Comparison of ENCODE assay signal across 14 cellular contexts in the genomic region with DNA sequence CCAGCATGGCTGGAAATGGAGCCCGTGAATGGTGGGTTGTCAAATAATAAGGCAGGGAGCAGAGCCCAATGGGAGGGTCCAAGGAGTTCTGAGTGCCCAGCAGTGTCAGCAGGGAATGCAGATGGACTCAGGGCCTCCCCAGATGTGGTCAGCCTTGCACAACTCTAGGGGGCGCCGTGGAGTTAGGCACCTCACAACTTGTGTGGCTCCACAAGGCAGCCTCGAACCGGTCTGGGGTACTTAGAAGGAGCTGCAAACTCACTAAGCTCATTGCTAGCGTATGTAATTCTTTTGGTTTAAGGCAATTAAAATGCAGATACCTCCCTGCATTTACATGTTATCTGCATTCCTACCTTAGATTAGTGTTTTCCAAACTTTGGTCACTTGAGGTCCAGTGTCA. TPM values are rescaled to one million over a fixed set of nuclear protein-coding genes. Genes with fewer than 3 reads are reported as not detected.
DNase-seq lines count a peak whose midpoint lies in the region; ATAC-seq, FAIRE-seq and TF ChIP-seq lines count a peak whose summit lies in the region.
"Had no signal": no experiment of that assay in that cellular context is flagged by ENCODE, and none has a peak within 500 bp of the region (broad histone marks: within the 10 kb centered on the region; RNA-seq: fewer than 3 reads in every experiment).

No MANE protein-coding gene starts in this region.

- no peak for FAIRE-seq in H1 (lab: Jason Lieb, UNC)
- FAIRE-seq in frontal cortex (lab: Jason Lieb, UNC): no peak
- FAIRE-seq: HTR-8/SVneo had no signal

- no peak overlapping the region for H2BK5ac ChIP-seq in H1 (ENCODE audit: low read depth, low read length)

- H3K4me3 ChIP-seq in NB4 (ENCODE audit: low read depth, low read length) (no peak overlapping the region), H1 (ENCODE audit: extremely low read depth in 1 of 4, insufficient read depth in 2 of 4, low read depth in 3 of 4, low read length in 4 of 4) (no peak overlapping the region), smooth muscle cell (no peak overlapping the region)
- H3K4me3 ChIP-seq in CD8-positive, alpha-beta memory T cell (ENCODE audit: low read length): no peak overlapping the region

- H3K23me2 ChIP-seq in H1 (ENCODE audit: low read depth, low read length): no peaks in the 10 kb centered on the region

- H4K5ac ChIP-seq in H1 (ENCODE audit: insufficient read length, low read depth, low read length): no peak overlapping the region

- POLR2A ChIA-PET in activated CD4-positive, alpha-beta T cell treated with anti-CD3 and anti-CD28 coated beads for 36 hours (lab: Charles Lee): no interaction called here
- POLR2A ChIA-PET in H1 (lab: Charles Lee; ENCODE audit: partially characterized antibody): interaction anchor here (0.7 kb wide), 1 partner anchor 613 kb away, joined by 3 read pairs; no protein-coding TSS in a partner anchor
- POLR2A ChIA-PET in CD8-positive, alpha-beta memory T cell (lab: Charles Lee): no interaction called here

- peak in 1 of 2 experiments; percentile 33; a peak in 2 of 4 replicates for TF ChIP-seq RAD21 in H1 (IDR thresholded peaks at IDR 0.05 in 1 of 2, conservative IDR thresholded peaks at IDR 0.05 in 1 of 2; ENCODE audit: low read depth in 2 of 2, low read length in 2 of 2)

- H3K4me2 ChIP-seq in H1 (ENCODE audit: insufficient read depth in 1 of 2, low read depth in 2 of 2, low read length in 2 of 2) (no peak overlapping the region), smooth muscle cell (no peak overlapping the region)

- no peaks in the 10 kb centered on the region for H3K36me3 ChIP-seq in H1 (ENCODE audit: control insufficient read depth in 2 of 4, insufficient read depth in 4 of 4, low read length in 3 of 4)
- no peaks in the 10 kb centered on the region for H3K36me3 ChIP-seq in smooth muscle cell (ENCODE audit: low read depth)
- no peaks in the 10 kb centered on the region for H3K36me3 ChIP-seq in CD8-positive, alpha-beta memory T cell (ENCODE audit: insufficient read depth, low read length)

- H3K27me3 Mint-ChIP-seq in activated CD4-positive, alpha-beta T cell treated with anti-CD3 and anti-CD28 coated beads for 36 hours: no peaks in the 10 kb centered on the region
- no peaks in the 10 kb centered on the region for H3K27me3 Mint-ChIP-seq in CD8-positive, alpha-beta memory T cell
- H3K27me3 Mint-ChIP-seq: effector memory CD8-positive, alpha-beta T cell had no signal

- no peaks in the 10 kb centered on the region for H3K9me3 Mint-ChIP-seq in activated CD4-positive, alpha-beta T cell treated with anti-CD3 and anti-CD28 coated beads for 36 hours (ENCODE audit: low read depth)
- no peaks in the 10 kb centered on the region for H3K9me3 Mint-ChIP-seq in CD8-positive, alpha-beta memory T cell
- H3K9me3 Mint-ChIP-seq: effector memory CD8-positive, alpha-beta T cell had no signal

- H4K91ac ChIP-seq in H1 (replicated peaks; ENCODE audit: insufficient read length, low read length): no peak overlapping the region

- H2BK15ac ChIP-seq in H1 (ENCODE audit: low read length): no peak overlapping the region

- H3K4me1 Mint-ChIP-seq in activated CD4-positive, alpha-beta T cell treated with anti-CD3 and anti-CD28 coated beads for 36 hours: peaks cover 7% of the 10 kb centered on the region
- peaks cover 3 to 7% (median 4%) of the 10 kb centered on the region in 3 donors for H3K4me1 Mint-ChIP-seq in CD8-positive, alpha-beta memory T cell

- no peak overlapping the region for H2BK12ac ChIP-seq in H1 (ENCODE audit: low read depth, low read length)

- H3K23ac ChIP-seq in H1 (ENCODE audit: insufficient read length): no peak overlapping the region

- no peak overlapping the region for H2AFZ ChIP-seq in H1 (ENCODE audit: low read length)
- H2AFZ ChIP-seq in smooth muscle cell (ENCODE audit: low read depth): no peak overlapping the region

- H2BK120ac ChIP-seq in H1 (replicated peaks; ENCODE audit: low read depth, low read length): no peak overlapping the region

- H3K27me3 ChIP-seq in H1 (replicated peaks in 1 of 4; ENCODE audit: control insufficient read depth in 3 of 4, extremely low read depth in 1 of 4, insufficient read depth in 3 of 4, low read length in 3 of 4) (peaks cover 0 to 2% (median 0%) of the 10 kb centered on the region in 4 experiments; a peak in 1 of 7 replicates), smooth muscle cell (ENCODE audit: low read depth) (no peaks in the 10 kb centered on the region)
- H3K27me3 ChIP-seq in CD8-positive, alpha-beta memory T cell (ENCODE audit: insufficient read depth, low read length, poor library complexity, severe bottlenecking): no peaks in the 10 kb centered on the region

- no peak overlapping the region for H3K27ac Mint-ChIP-seq in activated CD4-positive, alpha-beta T cell treated with anti-CD3 and anti-CD28 coated beads for 36 hours
- no peak overlapping the region for H3K27ac Mint-ChIP-seq in CD8-positive, alpha-beta memory T cell

- no peak for ATAC-seq in activated CD4-positive, alpha-beta T cell treated with anti-CD3 and anti-CD28 coated beads for 36 hours

- no peaks in the 10 kb centered on the region for H3K79me1 ChIP-seq in H1 (ENCODE audit: low read depth, low read length)

- peak; percentile 53 for TF ChIP-seq CTCF in NB4 (IDR thresholded peaks at IDR 0.05; ENCODE audit: low read depth, low read length)
- TF ChIP-seq CTCF in H1 (IDR thresholded peaks at IDR 0.05; ENCODE audit: control extremely low read depth in 1 of 3, insufficient read depth in 1 of 3, low read depth in 1 of 3, low read length in 3 of 3): peak; percentile 34 to 66 (median 60)
- peak; percentile 20 for TF ChIP-seq CTCF in smooth muscle cell (IDR thresholded peaks at IDR 0.05; ENCODE audit: borderline replicate concordance, insufficient read depth, poor library complexity, severe bottlenecking)

- H3K79me2 ChIP-seq in H1 (ENCODE audit: control insufficient read depth in 1 of 2, insufficient read depth in 2 of 2, low read length in 2 of 2) (no peaks in the 10 kb centered on the region), smooth muscle cell (ENCODE audit: low read depth) (no peaks in the 10 kb centered on the region)

- H3K9me3 ChIP-seq in H1 (ENCODE audit: insufficient read depth in 2 of 2, low read depth in 1 of 2, low read length in 1 of 2) (no peaks in the 10 kb centered on the region), smooth muscle cell (replicated peaks; ENCODE audit: low read depth) (no peaks in the 10 kb centered on the region)
- no peaks in the 10 kb centered on the region for H3K9me3 ChIP-seq in CD8-positive, alpha-beta memory T cell (ENCODE audit: low read length)

- peaks cover 0 to 3% of the 10 kb centered on the region in 2 experiments for H4K20me1 ChIP-seq in H1 (replicated peaks in 1 of 2; ENCODE audit: control insufficient read depth in 1 of 2, insufficient read depth in 2 of 2, low read length in 2 of 2)
- H4K20me1 ChIP-seq in smooth muscle cell (ENCODE audit: low read depth): no peaks in the 10 kb centered on the region

- H3K36me3 Mint-ChIP-seq in activated CD4-positive, alpha-beta T cell treated with anti-CD3 and anti-CD28 coated beads for 36 hours (ENCODE audit: low read depth): peaks cover 81% of the 10 kb centered on the region
- peaks cover 0 to 4% (median 1%) of the 10 kb centered on the region in 3 donors for H3K36me3 Mint-ChIP-seq in CD8-positive, alpha-beta memory T cell

- intact Hi-C loops in activated CD4-positive, alpha-beta T cell treated with anti-CD3 and anti-CD28 coated beads for 36 hours (cut with DNase I, micrococcal nuclease): no loop called here

- no peak overlapping the region for H3K4me3 Mint-ChIP-seq in activated CD4-positive, alpha-beta T cell treated with anti-CD3 and anti-CD28 coated beads for 36 hours
- H3K4me3 Mint-ChIP-seq in CD8-positive, alpha-beta memory T cell: no peak overlapping the region
- H3K4me3 Mint-ChIP-seq: effector memory CD8-positive, alpha-beta T cell had no signal

- H4K8ac ChIP-seq in H1 (ENCODE audit: extremely low read depth, insufficient read depth, low read length): no peak overlapping the region

- no peak overlapping the region for H3K18ac ChIP-seq in H1 (ENCODE audit: extremely low read depth, low read length)

- CTCF ChIA-PET in activated CD4-positive, alpha-beta T cell treated with anti-CD3 and anti-CD28 coated beads for 36 hours (lab: Charles Lee): interaction anchor here (0.6 to 2.8 kb wide), 5 partner anchors 9 to 96 kb away, joined by 3 to 13 read pairs (median 4); a partner anchor contains a TSS
- CTCF ChIA-PET in H1 (lab: Charles Lee; ENCODE audit: partially characterized antibody): interaction anchor here (0.5 to 10.2 kb wide), 13 partner anchors 10 to 1360 kb away, joined by 3 to 52 read pairs (median 3); a partner anchor contains a TSS
- CTCF ChIA-PET in CD8-positive, alpha-beta memory T cell (lab: Charles Lee): no interaction called here

- no peak overlapping the region for H2AK5ac ChIP-seq in H1 (ENCODE audit: low read depth, low read length)

- 69% methylated on average over 6 of the region's 6 CpGs; no CpG with 5 or more reads in 1 of the 2 experiments for WGBS in H1 (ENCODE audit: extremely low coverage in 1 of 2, insufficient coverage in 1 of 2, insufficient read length in 1 of 2, insufficient replicate concordance in 2 of 2, low coverage in 1 of 2, low lambda C conversion rate in 2 of 2, missing lambda C conversion rate in 1 of 2), 2 experiments
- WGBS in smooth muscle cell (ENCODE audit: low lambda C conversion rate): 76% methylated on average over 6 of the region's 6 CpGs

- peak; percentile 47 for DNase-seq in activated CD4-positive, alpha-beta T cell treated with anti-CD3 and anti-CD28 coated beads for 36 hours
- DNase-seq in activated CD4-positive, alpha-beta T cell treated with anti-CD3 and anti-CD28 coated beads, Interleukin-2, amount 50 U/mL, for 48 hours: no peak
- DNase-seq in NB4 (ENCODE audit: low read depth) (peak; percentile 44), H1 (ENCODE audit: low read depth in 1 of 2, low spot score in 2 of 2) (no peak), smooth muscle cell (lab: John Stamatoyannopoulos, UW; ENCODE audit: unreplicated experiment) (no peak), frontal cortex (ENCODE audit: low spot score in 2 of 2) (no peak), mucosa of gallbladder (ENCODE audit: low spot score) (no peak)
- DNase-seq in CD8-positive, alpha-beta memory T cell: no peak
- DNase-seq: 8988T; effector memory CD8-positive, alpha-beta T cell; NCI-H1417 treated with DMSO at 0.1 percent for 48 hours; NCI-H82; stimulated activated CD4-positive, alpha-beta T cell treated with anti-CD3 and anti-CD28 coated beads, Interleukin-12 subunit alpha, Interleukin-12 subunit beta, amount 100 ng/mL, for 4 hours had no signal

- H3K4ac ChIP-seq in H1 (replicated peaks; ENCODE audit: insufficient read length, low read depth, low read length): no peak overlapping the region

- TF ChIP-seq POLR2A in NB4 (IDR thresholded peaks at IDR 0.05; ENCODE audit: extremely low read depth, insufficient read length): no peak
- no peak for TF ChIP-seq POLR2A in H1 (IDR thresholded peaks at IDR 0.05; ENCODE audit: control extremely low read depth in 1 of 2, low read depth in 2 of 2, low read length in 2 of 2)

- H3K27ac ChIP-seq in H1 (ENCODE audit: low read depth, low read length): no peak overlapping the region
- H3K27ac ChIP-seq in smooth muscle cell (ENCODE audit: low read depth): no peak overlapping the region
- H3K27ac ChIP-seq in CD8-positive, alpha-beta memory T cell (ENCODE audit: low read depth, low read length): no peak overlapping the region

- H3K9ac ChIP-seq in H1 (replicated peaks in 1 of 4; ENCODE audit: extremely low read depth in 1 of 4, low read depth in 3 of 4, low read length in 3 of 4): no peak overlapping the region
- no peak overlapping the region for H3K9ac ChIP-seq in smooth muscle cell (ENCODE audit: low read depth)

- no peak for TF ChIP-seq EP300 in H1 (IDR thresholded peaks at IDR 0.05; ENCODE audit: borderline replicate concordance in 1 of 2, low read depth in 2 of 2, low read length in 2 of 2)

- H2BK20ac ChIP-seq in H1 (ENCODE audit: low read length): no peak overlapping the region

- H3F3A ChIP-seq in smooth muscle cell (ENCODE audit: low read depth): no peaks in the 10 kb centered on the region

- no peak overlapping the region for H3K14ac ChIP-seq in H1 (ENCODE audit: insufficient read length)

- no peak overlapping the region for H3K56ac ChIP-seq in H1 (replicated peaks; ENCODE audit: insufficient read length, low read depth, low read length)

- H3K4me1 ChIP-seq in H1 (replicated peaks in 1 of 4; ENCODE audit: control insufficient read depth in 3 of 4, insufficient read depth in 4 of 4, low read length in 3 of 4) (peaks cover 0 to 5% (median 2%) of the 10 kb centered on the region in 4 experiments; a peak in 3 of 7 replicates), smooth muscle cell (ENCODE audit: low read depth) (peaks cover 15% of the 10 kb centered on the region)
- no peaks in the 10 kb centered on the region for H3K4me1 ChIP-seq in CD8-positive, alpha-beta memory T cell (ENCODE audit: insufficient read depth, low read length)

RNA-seq across cellular contexts. Expression of a gene that starts 18.1 kb away (rescaled TPM):
- 100 to 1,000 TPM; 227 to 250 TPM for total RNA-seq in activated CD4-positive, alpha-beta T cell treated with anti-CD3 and anti-CD28 coated beads for 36 hours
- total RNA-seq in H1 (2021; fragmentation: NEBNext Ultra II Directional; extraction: Animal tissue kit (Norgen Biotek cat#: 25700)): 0.96 and 2.0 TPM in 2 replicates
- 0.35 and 0.72 TPM in 2 replicates for polyA plus RNA-seq in H1 (2011; rRNA removed)
- polyA plus RNA-seq in H1 (2011; cell fraction: cytosol; rRNA removed): 0.54 TPM
- polyA plus RNA-seq in H1 (2011; cell fraction: nucleus; rRNA removed): 0.80 TPM
- 0.37 to 0.72 TPM (median 0.53 TPM) in 4 replicates for polyA plus RNA-seq in H1 (2012, experiment 1 of 2)
- polyA plus RNA-seq in H1 (2012, experiment 2 of 2): 0.12 TPM
- polyA plus RNA-seq in H1 (2013, experiment 1 of 2): 0.34 TPM
- polyA plus RNA-seq in H1 (2013, experiment 2 of 2): 0.37 TPM
- polyA minus RNA-seq in H1 (2011; rRNA and poly(A)+ RNA removed): 0.88 and 1.3 TPM in 2 replicates
- not detected for polyA minus RNA-seq in H1 (2011; cell fraction: cytosol; rRNA and poly(A)+ RNA removed)
- 0.30 TPM for polyA minus RNA-seq in H1 (2011; cell fraction: nucleus; rRNA and poly(A)+ RNA removed)
- 1.1 and 3.4 TPM in 2 replicates for total RNA-seq in smooth muscle cell
- polyA plus RNA-seq in smooth muscle cell: 0.88 and 2.6 TPM in 2 replicates
- total RNA-seq in frontal cortex: 3.7 TPM
- 10 to 100 TPM; 19.2 to 22.0 TPM for total RNA-seq in CD8-positive, alpha-beta memory T cell
- polyA plus RNA-seq in CD8-positive, alpha-beta memory T cell: 2.1 TPM
- total RNA-seq in mucosa of gallbladder: 29.6 TPM

Comparison
In these comparisons a context has a peak if more than half of its experiments do, and no peak if none do; other contexts are left out.
1. DNase-seq: peak in activated CD4-positive, alpha-beta T cell treated with anti-CD3 and anti-CD28 coated beads for 36 hours (single experiment) and NB4 (single experiment); none in activated CD4-positive, alpha-beta T cell treated with anti-CD3 and anti-CD28 coated beads, Interleukin-2, amount 50 U/mL, for 48 hours (0 of 2), H1 (0 of 2), smooth muscle cell (single experiment), frontal cortex (0 of 2), CD8-positive, alpha-beta memory T cell (0 of 5) and mucosa of gallbladder (single experiment).
2. Peak in every context shown above with its lines, with median percentiles within 50 percentile points of each other: CTCF ChIP-seq.